In the genomic region with DNA sequence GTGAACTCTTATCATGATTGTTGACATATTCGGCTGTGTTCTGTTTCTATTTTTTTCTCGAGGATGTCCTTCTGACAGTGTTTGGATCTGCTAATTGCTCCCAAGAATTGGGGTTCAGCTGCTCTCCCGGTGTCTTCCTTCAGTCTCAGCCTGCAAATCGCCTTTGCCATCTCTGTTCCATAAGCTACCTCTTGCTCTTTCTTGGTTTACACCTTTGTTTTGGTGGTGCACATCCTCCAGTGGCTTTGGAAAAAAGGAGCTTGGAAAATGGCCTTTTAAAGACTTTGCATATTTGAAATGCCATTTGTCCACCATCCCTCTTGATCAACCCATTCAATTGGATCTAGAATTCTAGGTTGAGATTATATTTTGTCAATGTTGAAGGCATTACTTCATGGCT, we compare ENCODE assay signal across 9 cellular contexts.
"Had no signal": no experiment of that assay in that cellular context is flagged by ENCODE, and none has a peak within 500 bp of the region (broad histone marks: within the 10 kb centered on the region; RNA-seq: fewer than 3 reads in every experiment).

No MANE protein-coding gene starts in this region.

- H3K4me1 ChIP-seq: HAP-1 had no signal

- H3K4me3 ChIP-seq: GM23248, HAP-1, K562 had no signal

- ATAC-seq: HCT116, K562 had no signal

- FAIRE-seq: HTR-8/SVneo, K562 had no signal

- DNase-seq: GM23248, GOT3, H7, IMR-90, KG1 had no signal

- H3K36me3 ChIP-seq: HAP-1 had no signal

- H3K9me3 ChIP-seq: HAP-1 had no signal

- H3K27ac ChIP-seq: GM23248 had no signal
